ENCODE assay signal across 29 cellular contexts in genomic region chr10:129541748-129542487, GRCh38.
"Had no signal": no experiment of that assay in that cellular context is flagged by ENCODE, and none has a peak within 500 bp of the region (broad histone marks: within the 10 kb centered on the region; RNA-seq: fewer than 3 reads in every experiment).

No MANE protein-coding gene starts in this region.

- H3K9me3 Mint-ChIP-seq: activated CD4-positive, alpha-beta T cell treated with anti-CD3 and anti-CD28 coated beads, Interleukin-2, amount 10 ng/mL, durations not matched to agents 7 days and 5 days; activated T-cell treated with anti-CD3 and anti-CD28 coated beads, Interleukin-2, amount 50 U/mL, for 4 hours; activated T-helper 17 cell treated with anti-CD3 and anti-CD28 coated beads, Interleukin-2, amount 50 U/mL, for 72 hours had no signal

- FAIRE-seq: astrocyte, colon had no signal

- H3K4me3 Mint-ChIP-seq: activated CD4-positive, alpha-beta T cell treated with anti-CD3 and anti-CD28 coated beads, Interleukin-2, amount 10 ng/mL, durations not matched to agents 7 days and 5 days; activated CD8-positive, alpha-beta T cell treated with anti-CD3 and anti-CD28 coated beads for 36 hours; activated naive CD8-positive, alpha-beta T cell; activated T-cell treated with anti-CD3 and anti-CD28 coated beads, Interleukin-2, amount 50 U/mL, for 4 hours; activated T-helper 17 cell treated with anti-CD3 and anti-CD28 coated beads, Interleukin-2, amount 50 U/mL, for 72 hours; effector memory CD8-positive, alpha-beta T cell had no signal

- H3K27me3 ChIP-seq: esophagus muscularis mucosa, foreskin keratinocyte, gastrocnemius medialis, heart left ventricle had no signal

- H3K9me3 ChIP-seq: esophagus muscularis mucosa, gastrocnemius medialis, heart left ventricle had no signal

- H3K4me1 Mint-ChIP-seq: activated CD4-positive, alpha-beta T cell treated with anti-CD3 and anti-CD28 coated beads, Interleukin-2, amount 10 ng/mL, durations not matched to agents 7 days and 5 days; activated T-helper 17 cell treated with anti-CD3 and anti-CD28 coated beads, Interleukin-2, amount 50 U/mL, for 72 hours had no signal

- ATAC-seq: activated CD8-positive, alpha-beta T cell treated with anti-CD3 and anti-CD28 coated beads for 36 hours; activated T-cell treated with anti-CD3 and anti-CD28 coated beads, Interleukin-2, amount 50 U/mL, for 4 hours; activated T-helper 17 cell treated with anti-CD3 and anti-CD28 coated beads, Interleukin-2, amount 50 U/mL, for 72 hours; effector memory CD8-positive, alpha-beta T cell; foreskin keratinocyte; heart left ventricle had no signal

- DNase-seq: activated CD4-positive, alpha-beta T cell treated with anti-CD3 and anti-CD28 coated beads for 1 hour; activated CD4-positive, alpha-beta T cell treated with anti-CD3 and anti-CD28 coated beads for 4 hours; activated CD4-positive, alpha-beta T cell treated with anti-CD3 and anti-CD28 coated beads, Interleukin-2, amount 10 ng/mL, durations not matched to agents 7 days and 5 days; activated CD4-positive, alpha-beta T cell treated with anti-CD3 and anti-CD28 coated beads, Interleukin-2, amount 50 U/mL, for 4 hours; activated CD8-positive, alpha-beta memory T cell treated with anti-CD3 and anti-CD28 coated beads for 24 hours; activated CD8-positive, alpha-beta T cell treated with anti-CD3 and anti-CD28 coated beads for 36 hours; activated effector memory CD4-positive, alpha-beta T cell treated with Interleukin-2 at 50 U/mL for 16 hours; activated gamma-delta T cell treated with Interleukin-2 at 50 U/mL for 16 hours; activated naive CD4-positive, alpha-beta T cell treated with anti-CD3 and anti-CD28 coated beads, Interleukin-2, amount 50 U/mL, for 16 hours; activated naive CD4-positive, alpha-beta T cell treated with Interleukin-2 at 50 U/mL for 16 hours; activated T-cell treated with anti-CD3 and anti-CD28 coated beads, Interleukin-2, amount 50 U/mL, for 4 hours; amniotic stem cell; anterior cingulate cortex; caudate nucleus; cortex of kidney; dermis blood vessel endothelial cell; effector CD4-positive, alpha-beta T cell; effector memory CD8-positive, alpha-beta T cell; erythroblast; foreskin keratinocyte; gastrocnemius medialis; glutamatergic neuron; T-helper 2 cell had no signal

- H3K27ac Mint-ChIP-seq: activated CD4-positive, alpha-beta T cell treated with anti-CD3 and anti-CD28 coated beads, Interleukin-2, amount 10 ng/mL, durations not matched to agents 7 days and 5 days; activated CD8-positive, alpha-beta T cell treated with anti-CD3 and anti-CD28 coated beads for 36 hours; activated naive CD8-positive, alpha-beta T cell; activated T-helper 17 cell treated with anti-CD3 and anti-CD28 coated beads, Interleukin-2, amount 50 U/mL, for 72 hours; effector memory CD8-positive, alpha-beta T cell had no signal

- H3K27me3 Mint-ChIP-seq: activated CD4-positive, alpha-beta T cell treated with anti-CD3 and anti-CD28 coated beads, Interleukin-2, amount 10 ng/mL, durations not matched to agents 7 days and 5 days; activated CD8-positive, alpha-beta T cell treated with anti-CD3 and anti-CD28 coated beads for 36 hours; activated naive CD8-positive, alpha-beta T cell; activated T-helper 17 cell treated with anti-CD3 and anti-CD28 coated beads, Interleukin-2, amount 50 U/mL, for 72 hours; effector memory CD8-positive, alpha-beta T cell had no signal

- H3K27ac ChIP-seq: esophagus muscularis mucosa, foreskin keratinocyte, gastrocnemius medialis, heart left ventricle had no signal

- H3K4me1 ChIP-seq: foreskin keratinocyte had no signal

- H3K4me3 ChIP-seq: esophagus muscularis mucosa, gastrocnemius medialis, heart left ventricle had no signal
